ENCODE assay signal across 16 cellular contexts in the genomic region with DNA sequence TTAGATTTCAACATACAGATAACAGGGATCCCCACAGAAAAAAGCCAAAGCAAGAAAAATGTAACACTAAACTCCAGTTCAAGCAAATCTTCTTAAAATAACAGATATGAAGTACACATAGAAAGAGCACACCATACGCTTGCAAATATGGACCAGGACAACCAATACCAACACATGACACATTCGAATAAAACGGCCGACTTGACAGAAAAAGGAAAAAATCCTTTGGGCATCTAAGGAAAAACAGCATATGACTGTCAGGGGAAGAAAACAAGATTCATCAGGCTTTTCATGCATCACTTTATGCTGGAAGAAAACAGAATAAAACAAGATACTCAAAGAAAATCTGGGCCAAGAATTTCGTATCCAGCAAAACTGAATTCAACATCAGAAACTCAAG. TPM values are rescaled to one million over a fixed set of nuclear protein-coding genes. Genes with fewer than 3 reads are reported as not detected.
DNase-seq lines count a peak whose midpoint lies in the region; ATAC-seq and TF ChIP-seq lines count a peak whose summit lies in the region.
"Had no signal": no experiment of that assay in that cellular context is flagged by ENCODE, and none has a peak within 500 bp of the region (broad histone marks: within the 10 kb centered on the region; RNA-seq: fewer than 3 reads in every experiment).

No MANE protein-coding gene starts in this region.

- intact Hi-C loops in Calu3 (cut with micrococcal nuclease; ENCODE audit: unreplicated experiment) (no loop called here), Panc1 (cut with micrococcal nuclease; ENCODE audit: unreplicated experiment) (no loop called here)

- in situ Hi-C loops in Panc1 (cut with HindIII; ENCODE audit: low pct_unique_long_range_greater_than_20kb, low sequenced_read_pairs), result no loop called here

- H3K4me1 ChIP-seq in Panc1 (ENCODE audit: control insufficient read depth, insufficient read depth, low read length) (peaks cover under 1% of the 10 kb centered on the region; the same call in 1 of the 2 replicates), Peyer's patch (no peaks in the 10 kb centered on the region)

- no peak for TF ChIP-seq CTCF in Calu3 (IDR thresholded peaks at IDR 0.05; ENCODE audit: unreplicated experiment)
- TF ChIP-seq CTCF in Panc1 (IDR thresholded peaks at IDR 0.05), result no peak
- TF ChIP-seq CTCF in Peyer's patch (IDR thresholded peaks at IDR 0.05), result no peak

- CTCF ChIA-PET in Calu3 (lab: Charles Lee), result no interaction called here
- CTCF ChIA-PET in Panc1 (lab: Charles Lee), result no interaction called here

- H3K36me3 ChIP-seq in Panc1 (ENCODE audit: control insufficient read depth, insufficient read depth, low read length) (peaks cover 10% of the 10 kb centered on the region), Peyer's patch (peaks cover 0 to 75% (median 3%) of the 10 kb centered on the region in 3 donors)

- no peak for ATAC-seq in Panc1
- ATAC-seq in stimulated activated effector memory CD8-positive, alpha-beta T cell treated with anti-CD3 and anti-CD28 coated beads, Interleukin-12 subunit alpha, Interleukin-12 subunit beta, amount 100 ng/mL, for 72 hours, result no peak
- ATAC-seq: CD8-positive, alpha-beta T cell had no signal

- peaks cover 7% of the 10 kb centered on the region for H3K36me3 Mint-ChIP-seq in activated naive CD8-positive, alpha-beta T cell
- peaks cover 15% of the 10 kb centered on the region for H3K36me3 Mint-ChIP-seq in activated naive CD8-positive, alpha-beta T cell treated with anti-CD3 and anti-CD28 coated beads for 36 hours
- H3K36me3 Mint-ChIP-seq in Calu3 (ENCODE audit: insufficient read depth, unreplicated experiment), result peaks cover 65% of the 10 kb centered on the region
- peaks cover 85% of the 10 kb centered on the region for H3K36me3 Mint-ChIP-seq in stimulated activated effector memory CD8-positive, alpha-beta T cell treated with anti-CD3 and anti-CD28 coated beads, Interleukin-12 subunit alpha, Interleukin-12 subunit beta, amount 100 ng/mL, for 72 hours

- H3K9me3 Mint-ChIP-seq in activated naive CD8-positive, alpha-beta T cell (ENCODE audit: low read depth), result no peaks in the 10 kb centered on the region
- no peaks in the 10 kb centered on the region for H3K9me3 Mint-ChIP-seq in activated naive CD8-positive, alpha-beta T cell treated with anti-CD3 and anti-CD28 coated beads for 36 hours
- H3K9me3 Mint-ChIP-seq in Calu3 (ENCODE audit: low read depth, unreplicated experiment), result no peaks in the 10 kb centered on the region
- no peaks in the 10 kb centered on the region for H3K9me3 Mint-ChIP-seq in stimulated activated effector memory CD8-positive, alpha-beta T cell treated with anti-CD3 and anti-CD28 coated beads, Interleukin-12 subunit alpha, Interleukin-12 subunit beta, amount 100 ng/mL, for 72 hours
- H3K9me3 Mint-ChIP-seq: CD14-positive monocyte; CD8-positive, alpha-beta T cell; IgD-negative memory B cell had no signal

- H3K27ac ChIP-seq in Panc1 (ENCODE audit: low read length), result no peak overlapping the region; the same call in 1 of the 2 replicates
- no peak overlapping the region for H3K27ac ChIP-seq in Peyer's patch
- H3K27ac ChIP-seq: HL-60 had no signal

- no peaks in the 10 kb centered on the region for H3K27me3 ChIP-seq in Panc1 (ENCODE audit: control insufficient read depth, insufficient read depth, low read length)
- H3K27me3 ChIP-seq in Peyer's patch, result no peaks in the 10 kb centered on the region

- TF ChIP-seq POLR2A in Peyer's patch (IDR thresholded peaks at IDR 0.05), result no peak

- H3K4me3 ChIP-seq in Panc1 (ENCODE audit: low read depth in 2 of 2, low read length in 2 of 2) (no peak overlapping the region), Peyer's patch (no peak overlapping the region)

- BruUV-seq in Calu3 (replicated peaks; lab: Mats Ljungman, UMichigan) (TSS peak; percentile 2), Panc1 (replicated peaks; lab: Mats Ljungman, UMichigan) (TSS peak; percentile 49)

- no peaks in the 10 kb centered on the region for H3K9me3 ChIP-seq in Panc1 (ENCODE audit: control insufficient read depth, insufficient read depth, low read depth, low read length)
- no peaks in the 10 kb centered on the region for H3K9me3 ChIP-seq in Peyer's patch

- peak overlapping the region; percentile 18 for H3K27ac Mint-ChIP-seq in activated naive CD8-positive, alpha-beta T cell
- no peak overlapping the region for H3K27ac Mint-ChIP-seq in activated naive CD8-positive, alpha-beta T cell treated with anti-CD3 and anti-CD28 coated beads for 36 hours
- no peak overlapping the region for H3K27ac Mint-ChIP-seq in Calu3 (ENCODE audit: unreplicated experiment)
- H3K27ac Mint-ChIP-seq in stimulated activated effector memory CD8-positive, alpha-beta T cell treated with anti-CD3 and anti-CD28 coated beads, Interleukin-12 subunit alpha, Interleukin-12 subunit beta, amount 100 ng/mL, for 72 hours, result peak overlapping the region; percentile 10
- H3K27ac Mint-ChIP-seq: CD8-positive, alpha-beta T cell; IgD-negative memory B cell had no signal

- POLR2A ChIA-PET in Panc1 (lab: Charles Lee), result no interaction called here

- H3K4me1 Mint-ChIP-seq in activated naive CD8-positive, alpha-beta T cell (ENCODE audit: low read depth), result no peaks in the 10 kb centered on the region
- H3K4me1 Mint-ChIP-seq in activated naive CD8-positive, alpha-beta T cell treated with anti-CD3 and anti-CD28 coated beads for 36 hours, result no peaks in the 10 kb centered on the region
- H3K4me1 Mint-ChIP-seq in Calu3 (ENCODE audit: low read depth, unreplicated experiment), result no peaks in the 10 kb centered on the region
- peaks cover 6% of the 10 kb centered on the region for H3K4me1 Mint-ChIP-seq in stimulated activated effector memory CD8-positive, alpha-beta T cell treated with anti-CD3 and anti-CD28 coated beads, Interleukin-12 subunit alpha, Interleukin-12 subunit beta, amount 100 ng/mL, for 72 hours
- H3K4me1 Mint-ChIP-seq: CD14-positive monocyte had no signal

- H3K27me3 Mint-ChIP-seq in activated naive CD8-positive, alpha-beta T cell, result no peaks in the 10 kb centered on the region
- no peaks in the 10 kb centered on the region for H3K27me3 Mint-ChIP-seq in activated naive CD8-positive, alpha-beta T cell treated with anti-CD3 and anti-CD28 coated beads for 36 hours
- no peaks in the 10 kb centered on the region for H3K27me3 Mint-ChIP-seq in Calu3 (ENCODE audit: unreplicated experiment)
- H3K27me3 Mint-ChIP-seq: IgD-negative memory B cell had no signal

- no peak overlapping the region for H3K4me3 Mint-ChIP-seq in activated naive CD8-positive, alpha-beta T cell
- H3K4me3 Mint-ChIP-seq in activated naive CD8-positive, alpha-beta T cell treated with anti-CD3 and anti-CD28 coated beads for 36 hours, result no peak overlapping the region
- no peak overlapping the region for H3K4me3 Mint-ChIP-seq in Calu3 (ENCODE audit: low read depth, unreplicated experiment)
- no peak overlapping the region for H3K4me3 Mint-ChIP-seq in stimulated activated effector memory CD8-positive, alpha-beta T cell treated with anti-CD3 and anti-CD28 coated beads, Interleukin-12 subunit alpha, Interleukin-12 subunit beta, amount 100 ng/mL, for 72 hours
- H3K4me3 Mint-ChIP-seq: CD14-positive monocyte; CD8-positive, alpha-beta T cell; IgD-negative memory B cell had no signal

- no peak for DNase-seq in activated naive CD8-positive, alpha-beta T cell treated with anti-CD3 and anti-CD28 coated beads for 36 hours
- DNase-seq in Calu3 (no peak), Panc1 (ENCODE audit: low read depth, low spot score) (no peak), HPDE6-E6E7 (ENCODE audit: extremely low spot score) (no peak), Peyer's patch (no peak)
- DNase-seq in stimulated activated effector memory CD8-positive, alpha-beta T cell treated with anti-CD3 and anti-CD28 coated beads, Interleukin-12 subunit alpha, Interleukin-12 subunit beta, amount 100 ng/mL, for 72 hours (ENCODE audit: low spot score in 2 of 2), result no peak
- DNase-seq: CD8-positive, alpha-beta T cell; COR-L47; DND-41; GDM1; HCEC 1CT had no signal

RNA-seq across cellular contexts. Expression of gene RNASEH1, which starts 16.0 kb away (rescaled TPM):
- 10 to 100 TPM; 39.4 to 39.8 TPM for total RNA-seq in activated naive CD8-positive, alpha-beta T cell treated with anti-CD3 and anti-CD28 coated beads for 36 hours
- total RNA-seq in Calu3 (2022) (29.8 and 30.2 TPM in 2 replicates), Panc1 (2021; ENCODE audit: unreplicated experiment) (43.7 TPM), Peyer's patch (10 to 100 TPM in 3 of 4 donors, 1 to 10 TPM in 1; 8.2 to 42.9 (median 14.8) TPM)
- polyA plus RNA-seq in Panc1 (2012; ENCODE audit: insufficient read length), result 30.7 TPM

RNA-seq across cellular contexts. Expression of gene ADI1, which starts 22.8 kb away (rescaled TPM):
- 10 to 100 TPM; 22.8 to 23.7 TPM for total RNA-seq in activated naive CD8-positive, alpha-beta T cell treated with anti-CD3 and anti-CD28 coated beads for 36 hours
- total RNA-seq in Calu3 (2022), result 30.1 and 32.6 TPM in 2 replicates
- 42.9 TPM for total RNA-seq in Panc1 (2021; ENCODE audit: unreplicated experiment)
- polyA plus RNA-seq in Panc1 (2012; ENCODE audit: insufficient read length), result 31.8 TPM
- total RNA-seq in Peyer's patch, result 100 to 1,000 TPM in 1 of 4 donors, 10 to 100 TPM in 3; 43.7 to 207 (median 71.0) TPM

RNA-seq across cellular contexts. Expression of gene RPS7, which starts 33.0 kb away (rescaled TPM):
- total RNA-seq in activated naive CD8-positive, alpha-beta T cell treated with anti-CD3 and anti-CD28 coated beads for 36 hours, result 1,000 to 10,000 TPM; 1,614 to 1,631 TPM
- total RNA-seq in Calu3 (2022) (1,135 and 1,226 TPM in 2 replicates), Panc1 (2021; ENCODE audit: unreplicated experiment) (1,117 TPM), Peyer's patch (1,000 to 10,000 TPM in 3 of 4 donors, 100 to 1,000 TPM in 1; 855 to 2,886 (median 1,081) TPM)
- polyA plus RNA-seq in Panc1 (2012; ENCODE audit: insufficient read length), result 852 TPM

RNA-seq across cellular contexts. Expression of gene COLEC11, which starts 52.8 kb away (rescaled TPM):
- total RNA-seq in activated naive CD8-positive, alpha-beta T cell treated with anti-CD3 and anti-CD28 coated beads for 36 hours, result under 1 TPM; 0.52 to 0.86 TPM
- total RNA-seq in Calu3 (2022) (not detected in 2 replicates), Panc1 (2021; ENCODE audit: unreplicated experiment) (0.31 TPM), Peyer's patch (1 to 10 TPM in 2 of 4 donors, under 1 TPM in 1, not detected in 1; 0.70 to 5.8 (median 1.1) TPM)
- polyA plus RNA-seq in Panc1 (2012; ENCODE audit: insufficient read length), result 0.28 TPM
- total RNA-seq: CD8-positive, alpha-beta T cell; H4 had no signal
- polyA plus RNA-seq: CD14-positive monocyte, IgD-negative memory B cell had no signal

Comparison
In these comparisons a context has a peak if more than half of its experiments do, and no peak if none do; other contexts are left out.
1. H3K27ac Mint-ChIP-seq: peak in activated naive CD8-positive, alpha-beta T cell (single experiment) and stimulated activated effector memory CD8-positive, alpha-beta T cell treated with anti-CD3 and anti-CD28 coated beads, Interleukin-12 subunit alpha, Interleukin-12 subunit beta, amount 100 ng/mL, for 72 hours (single experiment); none in activated naive CD8-positive, alpha-beta T cell treated with anti-CD3 and anti-CD28 coated beads for 36 hours (single experiment) and Calu3 (single experiment).